1 cellular context compared by ENCODE assay signal in genomic region chr2:155904720-155905119, GRCh38.
TF ChIP-seq lines count a peak whose summit lies in the region.

No MANE protein-coding gene starts in this region.

TF ChIP-seq in WTC11, 78 proteins besides CTCF, POLR2A, EP300 and RAD21:
- TF ChIP-seq TEAD1 (CRISPR knock-in tag; IDR thresholded peaks at IDR 0.05) (no peak), ZNF671 (CRISPR knock-in tag; IDR thresholded peaks at IDR 0.05) (no peak), RORB (CRISPR knock-in tag; IDR thresholded peaks at IDR 0.05) (no peak), ARID4B (CRISPR knock-in tag; IDR thresholded peaks at IDR 0.05; ENCODE audit: borderline replicate concordance) (no peak), MXD4 (CRISPR knock-in tag; IDR thresholded peaks at IDR 0.05; ENCODE audit: borderline replicate concordance) (no peak), ZNF232 (CRISPR knock-in tag; IDR thresholded peaks at IDR 0.05) (no peak), ATF2 (CRISPR knock-in tag; IDR thresholded peaks at IDR 0.05; ENCODE audit: borderline replicate concordance, low read depth) (no peak), PRDM15 (CRISPR knock-in tag; IDR thresholded peaks at IDR 0.05) (no peak), EMX1 (CRISPR knock-in tag; IDR thresholded peaks at IDR 0.05) (no peak), NFATC4 (CRISPR knock-in tag; IDR thresholded peaks at IDR 0.05) (no peak), SP1 (CRISPR knock-in tag; conservative IDR thresholded peaks at IDR 0.05) (no peak), ZNF416 (CRISPR knock-in tag; IDR thresholded peaks at IDR 0.05) (no peak), JAZF1 (CRISPR knock-in tag; IDR thresholded peaks at IDR 0.05) (no peak), CDX4 (CRISPR knock-in tag; IDR thresholded peaks at IDR 0.05; ENCODE audit: borderline replicate concordance) (no peak), ATF1 (CRISPR knock-in tag; IDR thresholded peaks at IDR 0.05) (no peak), OVOL2 (CRISPR knock-in tag; IDR thresholded peaks at IDR 0.05; ENCODE audit: borderline replicate concordance) (no peak)
- TF ChIP-seq, protein P1, sequence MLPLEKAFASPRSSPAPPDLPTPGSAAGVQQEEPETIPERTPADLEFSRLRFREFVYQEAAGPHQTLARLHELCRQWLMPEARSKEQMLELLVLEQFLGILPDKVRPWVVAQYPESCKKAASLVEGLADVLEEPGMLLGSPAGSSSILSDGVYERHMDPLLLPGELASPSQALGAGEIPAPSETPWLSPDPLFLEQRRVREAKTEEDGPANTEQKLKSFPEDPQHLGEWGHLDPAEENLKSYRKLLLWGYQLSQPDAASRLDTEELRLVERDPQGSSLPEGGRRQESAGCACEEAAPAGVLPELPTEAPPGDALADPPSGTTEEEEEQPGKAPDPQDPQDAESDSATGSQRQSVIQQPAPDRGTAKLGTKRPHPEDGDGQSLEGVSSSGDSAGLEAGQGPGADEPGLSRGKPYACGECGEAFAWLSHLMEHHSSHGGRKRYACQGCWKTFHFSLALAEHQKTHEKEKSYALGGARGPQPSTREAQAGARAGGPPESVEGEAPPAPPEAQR (CRISPR knock-in tag; IDR thresholded peaks at IDR 0.05): no peak
